ENCODE assay signal across 8 cellular contexts in genomic region chr21:17784604-17785402, GRCh38. TPM values are rescaled to one million over a fixed set of nuclear protein-coding genes. Genes with fewer than 3 reads are reported as not detected.
DNase-seq lines count a peak whose midpoint lies in the region; ATAC-seq and TF ChIP-seq lines count a peak whose summit lies in the region.

No MANE protein-coding gene starts in this region.

- H3K4me3 Mint-ChIP-seq in activated naive CD8-positive, alpha-beta T cell treated with anti-CD3 and anti-CD28 coated beads, Interleukin-2, amount 10 ng/mL, durations not matched to agents 7 days and 5 days = peak overlapping the region; percentile 78
- no peak overlapping the region for H3K4me3 Mint-ChIP-seq in Caco-2 (ENCODE audit: unreplicated experiment)

- peaks cover 35% of the 10 kb centered on the region for H3K36me3 Mint-ChIP-seq in activated naive CD8-positive, alpha-beta T cell treated with anti-CD3 and anti-CD28 coated beads, Interleukin-2, amount 10 ng/mL, durations not matched to agents 7 days and 5 days
- peaks cover 17% of the 10 kb centered on the region for H3K36me3 Mint-ChIP-seq in Caco-2 (ENCODE audit: insufficient read depth, unreplicated experiment)

- H3K36me3 ChIP-seq in Caco-2 (ENCODE audit: control insufficient read depth, insufficient read depth, low read length) = no peaks in the 10 kb centered on the region

- H3K9me3 ChIP-seq in Caco-2 = no peaks in the 10 kb centered on the region

- peaks cover 88% of the 10 kb centered on the region for H3K4me1 Mint-ChIP-seq in activated naive CD8-positive, alpha-beta T cell treated with anti-CD3 and anti-CD28 coated beads, Interleukin-2, amount 10 ng/mL, durations not matched to agents 7 days and 5 days
- H3K4me1 Mint-ChIP-seq in Caco-2 (ENCODE audit: low read depth, unreplicated experiment) = peaks cover 7% of the 10 kb centered on the region

- H3K4me1 ChIP-seq in Caco-2 = 0 out of 2 replicates have a peak, but pooled peaks cover 7% of the 10 kb centered on the region

- BruUV-seq in Caco-2 (replicated peaks; lab: Mats Ljungman, UMichigan) = no TSS peak

- H3K4me3 ChIP-seq in Caco-2 (ENCODE audit: low read depth, low read length) = no peak overlapping the region

- no peaks in the 10 kb centered on the region for H3K9me3 Mint-ChIP-seq in activated naive CD8-positive, alpha-beta T cell treated with anti-CD3 and anti-CD28 coated beads, Interleukin-2, amount 10 ng/mL, durations not matched to agents 7 days and 5 days
- peaks cover 2% of the 10 kb centered on the region for H3K9me3 Mint-ChIP-seq in Caco-2 (ENCODE audit: unreplicated experiment)

- peak overlapping the region; percentile 95 for H3K27ac Mint-ChIP-seq in activated naive CD8-positive, alpha-beta T cell treated with anti-CD3 and anti-CD28 coated beads, Interleukin-2, amount 10 ng/mL, durations not matched to agents 7 days and 5 days
- H3K27ac Mint-ChIP-seq in Caco-2 (ENCODE audit: unreplicated experiment) = no peak overlapping the region

- no peaks in the 10 kb centered on the region for H3K27me3 ChIP-seq in Caco-2 (replicated peaks; ENCODE audit: control insufficient read depth, insufficient read depth, low read length)

- intact Hi-C loops in Caco-2 (cut with micrococcal nuclease; ENCODE audit: unreplicated experiment) = no loop called here

- POLR2A ChIA-PET in activated naive CD8-positive, alpha-beta T cell treated with anti-CD3 and anti-CD28 coated beads, Interleukin-2, amount 10 ng/mL, durations not matched to agents 7 days and 5 days (lab: Charles Lee) = interaction anchor here (1.5 to 2.0 kb wide), 3 partner anchors 9 to 34 kb away, joined by 9 to 26 read pairs (median 9); partner anchors contain the start of gene C21orf91
- POLR2A ChIA-PET in Caco-2 (lab: Charles Lee) = no interaction called here

- CTCF ChIA-PET in Caco-2 (lab: Charles Lee) = no interaction called here

- H3K27me3 Mint-ChIP-seq in activated naive CD8-positive, alpha-beta T cell treated with anti-CD3 and anti-CD28 coated beads, Interleukin-2, amount 10 ng/mL, durations not matched to agents 7 days and 5 days = no peaks in the 10 kb centered on the region
- no peaks in the 10 kb centered on the region for H3K27me3 Mint-ChIP-seq in Caco-2 (ENCODE audit: insufficient read depth, unreplicated experiment)

- TF ChIP-seq CTCF in Caco-2 (IDR thresholded peaks at IDR 0.05; ENCODE audit: insufficient read depth in 1 of 2, low read depth in 1 of 2, low read length in 1 of 2, severe bottlenecking in 1 of 2, unreplicated experiment in 1 of 2) = no peak

- ATAC-seq in GM21360 (IDR thresholded peaks at IDR 0.05; ENCODE audit: unreplicated experiment) (peak; percentile 52), HG03565 (IDR thresholded peaks at IDR 0.05; ENCODE audit: unreplicated experiment) (peak; percentile 47)
- peak; percentile 42 for ATAC-seq in activated naive CD8-positive, alpha-beta T cell treated with anti-CD3 and anti-CD28 coated beads, Interleukin-2, amount 10 ng/mL, durations not matched to agents 7 days and 5 days (ENCODE audit: low read depth)

- DNase-seq in GF-D8 (lab: John Stamatoyannopoulos, UW) = peak; percentile 45
- DNase-seq in activated naive CD8-positive, alpha-beta T cell treated with anti-CD3 and anti-CD28 coated beads, Interleukin-2, amount 10 ng/mL, durations not matched to agents 7 days and 5 days = no peak
- DNase-seq in Caco-2 = no peak
- DNase-seq in DMS53 (lab: John Stamatoyannopoulos, UW) = no peak
- DNase-seq in NCI-H146 (lab: John Stamatoyannopoulos, UW) = no peak
- no peak for DNase-seq in AG08395 (ENCODE audit: low spot score)

RNA-seq across cellular contexts. Expression of gene C21orf91, which starts 34.4 kb away (rescaled TPM):
- total RNA-seq in activated naive CD8-positive, alpha-beta T cell treated with anti-CD3 and anti-CD28 coated beads, Interleukin-2, amount 10 ng/mL, durations not matched to agents 7 days and 5 days = 10 to 100 TPM; 67.9 to 75.2 TPM
- total RNA-seq in Caco-2 (2022) = 16.2 and 16.9 TPM in 2 replicates
